In the genomic region with DNA sequence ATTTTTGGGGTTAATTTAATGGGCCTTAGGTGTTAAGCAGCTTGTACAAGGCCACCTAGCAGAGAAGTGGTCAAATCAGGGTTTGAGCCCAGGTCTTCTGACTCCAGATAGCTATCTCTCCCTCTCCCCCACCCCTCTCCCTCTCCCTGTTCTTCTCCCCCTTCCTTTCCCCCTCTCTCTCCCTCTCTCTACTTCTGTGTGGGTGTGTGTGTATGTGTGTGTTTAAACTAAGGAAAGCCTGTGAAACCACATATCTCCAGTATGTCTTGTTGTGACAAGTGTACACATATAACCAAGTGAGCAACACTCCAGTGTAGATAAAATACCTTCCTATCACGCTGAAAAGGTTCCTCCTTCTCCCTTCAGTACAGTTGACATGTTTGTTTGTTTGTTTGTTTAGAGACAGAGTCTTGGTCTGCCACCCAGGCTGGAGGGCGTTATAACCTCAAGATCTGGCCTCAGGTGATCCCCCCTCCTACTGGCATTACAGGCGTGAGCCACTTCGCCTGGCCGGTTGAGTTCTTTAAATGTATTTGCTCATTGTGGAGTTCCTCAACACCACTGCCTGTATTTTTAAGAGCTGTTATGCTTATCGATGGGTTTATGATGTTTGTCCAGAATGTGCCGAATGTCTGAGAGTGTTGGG, we compare ENCODE assay signal across 17 cellular contexts.
DNase-seq lines count a peak whose midpoint lies in the region; ATAC-seq, FAIRE-seq and TF ChIP-seq lines count a peak whose summit lies in the region.
"Had no signal": no experiment of that assay in that cellular context is flagged by ENCODE, and none has a peak within 500 bp of the region (broad histone marks: within the 10 kb centered on the region; RNA-seq: fewer than 3 reads in every experiment).

No MANE protein-coding gene starts in this region.

- no peak overlapping the region for H4K5ac ChIP-seq in mesendoderm (ENCODE audit: low read length)

- H2AK5ac ChIP-seq in mesendoderm (ENCODE audit: low read length), result no peak overlapping the region

- no peaks in the 10 kb centered on the region for H3K4me1 ChIP-seq in HepG2 (ENCODE audit: insufficient read depth, low read length)
- H3K4me1 ChIP-seq in right lobe of liver, result peaks cover 0 to 19% (median 8%) of the 10 kb centered on the region in 4 donors
- peaks cover 15% of the 10 kb centered on the region for H3K4me1 ChIP-seq in mesendoderm (ENCODE audit: control insufficient read depth, low read depth, low read length)

- H3K23ac ChIP-seq in mesendoderm (ENCODE audit: low read length), result no peak overlapping the region

- peaks cover 72% of the 10 kb centered on the region for H3K4me1 Mint-ChIP-seq in activated T-helper 17 cell treated with anti-CD3 and anti-CD28 coated beads, Interleukin-2, amount 50 U/mL, for 72 hours
- H3K4me1 Mint-ChIP-seq in type B pancreatic cell (ENCODE audit: unreplicated experiment), result peaks cover 72% of the 10 kb centered on the region

- 91% methylated on average over 7 of the region's 7 CpGs for WGBS in HepG2 (ENCODE audit: low lambda C conversion rate)
- 87% methylated on average over 7 of the region's 7 CpGs for WGBS in right lobe of liver (ENCODE audit: insufficient coverage, low coverage, low lambda C conversion rate, missing lambda C conversion rate)
- no CpG with 5 or more reads among the region's 7 CpGs for WGBS in mesendoderm (ENCODE audit: extremely low coverage, insufficient coverage, low lambda C conversion rate)

- H4K8ac ChIP-seq in mesendoderm (ENCODE audit: low read depth, low read length), result no peak overlapping the region

- peak overlapping the region; percentile 68 for H3K4me3 Mint-ChIP-seq in activated T-helper 17 cell treated with anti-CD3 and anti-CD28 coated beads, Interleukin-2, amount 50 U/mL, for 72 hours
- H3K4me3 Mint-ChIP-seq in type B pancreatic cell, result no peak overlapping the region

- CTCF ChIA-PET in HepG2 (lab: Yijun Ruan, JAX; ENCODE audit: low intra/inter-chr PET ratio, low total read pairs), result no interaction called here

- TF ChIP-seq POLR2A in HepG2 (IDR thresholded peaks at IDR 0.05; ENCODE audit: insufficient read depth in 1 of 2, low read depth in 2 of 2, low read length in 2 of 2) (no peak), right lobe of liver (IDR thresholded peaks at IDR 0.05) (no peak)

- H3K9me3 ChIP-seq in HepG2 (ENCODE audit: low read length) (no peaks in the 10 kb centered on the region), right lobe of liver (no peaks in the 10 kb centered on the region)
- H3K9me3 ChIP-seq: ascending aorta, thoracic aorta had no signal

- H3K79me2 ChIP-seq in HepG2 (ENCODE audit: insufficient read depth, low read length) (peaks cover 20% of the 10 kb centered on the region), mesendoderm (ENCODE audit: control insufficient read depth, insufficient read depth, low read length) (peaks cover 91% of the 10 kb centered on the region)

- TF ChIP-seq EP300 in HepG2 (IDR thresholded peaks at IDR 0.05; ENCODE audit: low read depth in 2 of 2, low read length in 2 of 2) (no peak), HepG2 (CRISPR knock-in tag; IDR thresholded peaks at IDR 0.05; ENCODE audit: borderline replicate concordance) (no peak)

- peaks cover 66% of the 10 kb centered on the region for H3K36me3 Mint-ChIP-seq in activated T-helper 17 cell treated with anti-CD3 and anti-CD28 coated beads, Interleukin-2, amount 50 U/mL, for 72 hours (ENCODE audit: low read depth)
- H3K36me3 Mint-ChIP-seq in type B pancreatic cell, result peaks cover 5% of the 10 kb centered on the region

- H2AFZ ChIP-seq in HepG2 (ENCODE audit: low read length), result no peak overlapping the region

- in situ Hi-C loops in HepG2 (cut with HindIII; ENCODE audit: extremely low pct_ligation_motif_present, low pct_unique_long_range_greater_than_20kb), result loop anchor here (10.0 kb wide), 1 partner anchor 1171 kb away; no protein-coding TSS in a partner anchor

- intact Hi-C loops in HepG2 (cut with micrococcal nuclease; ENCODE audit: unreplicated experiment), result no loop called here
- intact Hi-C loops in right lobe of liver (cut with DNase I), result no loop called here

- TF ChIP-seq RAD21 in HepG2 (CRISPR knock-in tag; IDR thresholded peaks at IDR 0.05), result no peak

- H3K9ac ChIP-seq in HepG2 (ENCODE audit: insufficient read depth, low read depth, low read length) (no peak overlapping the region), mesendoderm (ENCODE audit: low read length) (no peak overlapping the region)

- H3K4ac ChIP-seq in mesendoderm (ENCODE audit: low read depth, low read length), result no peak overlapping the region

- H3K18ac ChIP-seq in mesendoderm (ENCODE audit: low read length), result no peak overlapping the region

- H3K27ac Mint-ChIP-seq in activated T-helper 17 cell treated with anti-CD3 and anti-CD28 coated beads, Interleukin-2, amount 50 U/mL, for 72 hours, result peak overlapping the region; percentile 53
- peak overlapping the region; percentile 58 for H3K27ac Mint-ChIP-seq in type B pancreatic cell

- no peak for FAIRE-seq in HepG2 (lab: Jason Lieb, UNC)
- FAIRE-seq: G401.6 had no signal

- DNase-seq in HepG2 (ENCODE audit: low spot score) (no peak), right lobe of liver (no peak), mesendoderm (no peak), type B pancreatic cell (ENCODE audit: extremely low spot score, unreplicated experiment) (no peak), RKO (ENCODE audit: low spot score) (no peak), pons (ENCODE audit: low spot score) (no peak), SKM-1 treated with dmso at 0.1 percent for 144 hours (lab: John Stamatoyannopoulos, UW; ENCODE audit: unreplicated experiment) (no peak)
- DNase-seq: left cardiac atrium; NCI-H2081; SIG-M5; stimulated activated CD4-positive, alpha-beta T cell treated with anti-CD3 and anti-CD28 coated beads, Interleukin-2, amount 100 ng/mL, for 48 hours; T1000 had no signal

- H3K36me3 ChIP-seq in HepG2 (replicated peaks in 1 of 2; ENCODE audit: control insufficient read depth in 1 of 2, insufficient read depth in 2 of 2, low read length in 2 of 2), result no peaks in the 10 kb centered on the region
- no peaks in the 10 kb centered on the region for H3K36me3 ChIP-seq in right lobe of liver
- H3K36me3 ChIP-seq in mesendoderm (ENCODE audit: control insufficient read depth, insufficient read depth, low read length), result no peaks in the 10 kb centered on the region
- H3K36me3 ChIP-seq: ascending aorta, thoracic aorta had no signal

- H3K9me3 Mint-ChIP-seq in activated T-helper 17 cell treated with anti-CD3 and anti-CD28 coated beads, Interleukin-2, amount 50 U/mL, for 72 hours, result no peaks in the 10 kb centered on the region
- H3K9me3 Mint-ChIP-seq in type B pancreatic cell, result no peaks in the 10 kb centered on the region

- H2BK5ac ChIP-seq in mesendoderm (ENCODE audit: low read length), result no peak overlapping the region

- H4K20me1 ChIP-seq in HepG2 (ENCODE audit: insufficient read depth, low read length), result peaks cover 10% of the 10 kb centered on the region

- ATAC-seq in HepG2 (no peak), right lobe of liver (no peak)
- no peak for ATAC-seq in activated T-helper 17 cell treated with anti-CD3 and anti-CD28 coated beads, Interleukin-2, amount 50 U/mL, for 72 hours (replicated peaks)
- ATAC-seq: left cardiac atrium had no signal

- no peak overlapping the region for H2BK120ac ChIP-seq in mesendoderm (ENCODE audit: low read depth, low read length)

- H3K27ac ChIP-seq in HepG2 (ENCODE audit: extremely low read length, insufficient read depth, low read length) (no peak overlapping the region), right lobe of liver (no peak overlapping the region), mesendoderm (ENCODE audit: low read depth, low read length) (no peak overlapping the region)
- H3K27ac ChIP-seq: ascending aorta, HL-60, thoracic aorta had no signal

- TF ChIP-seq CTCF in HepG2 (CRISPR knock-in tag; IDR thresholded peaks at IDR 0.05), result no peak
- TF ChIP-seq CTCF in right lobe of liver (IDR thresholded peaks at IDR 0.05), result no peak
- no peak for TF ChIP-seq CTCF in type B pancreatic cell (conservative IDR thresholded peaks at IDR 0.05)

- peaks cover 9% of the 10 kb centered on the region for H3K79me1 ChIP-seq in mesendoderm (ENCODE audit: low read length)

- H3K27me3 Mint-ChIP-seq in activated T-helper 17 cell treated with anti-CD3 and anti-CD28 coated beads, Interleukin-2, amount 50 U/mL, for 72 hours, result no peaks in the 10 kb centered on the region
- H3K27me3 Mint-ChIP-seq in type B pancreatic cell, result no peaks in the 10 kb centered on the region

- H3K4me3 ChIP-seq in HepG2 (replicated peaks in 1 of 3; ENCODE audit: insufficient read depth in 1 of 3, low read depth in 2 of 3, low read length in 3 of 3) (no peak overlapping the region), right lobe of liver (no peak overlapping the region), mesendoderm (ENCODE audit: low read length) (no peak overlapping the region)
- H3K4me3 ChIP-seq: ascending aorta, thoracic aorta had no signal

- H3K4me2 ChIP-seq in HepG2 (ENCODE audit: low read depth, low read length), result no peak overlapping the region
- H3K4me2 ChIP-seq in mesendoderm (ENCODE audit: low read length), result no peak overlapping the region

- H2BK15ac ChIP-seq in mesendoderm (replicated peaks; ENCODE audit: low read depth), result peak overlapping the region; percentile 78

- no peaks in the 10 kb centered on the region for H3K27me3 ChIP-seq in HepG2 (ENCODE audit: control insufficient read depth in 1 of 2, insufficient read depth in 2 of 2, low read length in 2 of 2)
- no peaks in the 10 kb centered on the region for H3K27me3 ChIP-seq in right lobe of liver
- no peaks in the 10 kb centered on the region for H3K27me3 ChIP-seq in mesendoderm (ENCODE audit: insufficient read depth, low read length, poor library complexity)
- H3K27me3 ChIP-seq: ascending aorta had no signal

- no TSS peak for BruUV-seq in HepG2 (replicated peaks; lab: Mats Ljungman, UMichigan)

- no peak overlapping the region for H3K56ac ChIP-seq in mesendoderm (ENCODE audit: low read length)

- POLR2A ChIA-PET in HepG2 (lab: Yijun Ruan, JAX), result no interaction called here

TF ChIP-seq in HepG2, 621 proteins besides CTCF, POLR2A, EP300 and RAD21:
- TF ChIP-seq SAFB2 (CRISPR knock-in tag; IDR thresholded peaks at IDR 0.05; ENCODE audit: borderline replicate concordance, low read depth), result no peak
- peak; percentile 77 for TF ChIP-seq HNRNPK (IDR thresholded peaks at IDR 0.05; ENCODE audit: low read depth, low read length, poor library complexity, severe bottlenecking)
